14 cellular contexts compared by ENCODE assay signal in the genomic region with DNA sequence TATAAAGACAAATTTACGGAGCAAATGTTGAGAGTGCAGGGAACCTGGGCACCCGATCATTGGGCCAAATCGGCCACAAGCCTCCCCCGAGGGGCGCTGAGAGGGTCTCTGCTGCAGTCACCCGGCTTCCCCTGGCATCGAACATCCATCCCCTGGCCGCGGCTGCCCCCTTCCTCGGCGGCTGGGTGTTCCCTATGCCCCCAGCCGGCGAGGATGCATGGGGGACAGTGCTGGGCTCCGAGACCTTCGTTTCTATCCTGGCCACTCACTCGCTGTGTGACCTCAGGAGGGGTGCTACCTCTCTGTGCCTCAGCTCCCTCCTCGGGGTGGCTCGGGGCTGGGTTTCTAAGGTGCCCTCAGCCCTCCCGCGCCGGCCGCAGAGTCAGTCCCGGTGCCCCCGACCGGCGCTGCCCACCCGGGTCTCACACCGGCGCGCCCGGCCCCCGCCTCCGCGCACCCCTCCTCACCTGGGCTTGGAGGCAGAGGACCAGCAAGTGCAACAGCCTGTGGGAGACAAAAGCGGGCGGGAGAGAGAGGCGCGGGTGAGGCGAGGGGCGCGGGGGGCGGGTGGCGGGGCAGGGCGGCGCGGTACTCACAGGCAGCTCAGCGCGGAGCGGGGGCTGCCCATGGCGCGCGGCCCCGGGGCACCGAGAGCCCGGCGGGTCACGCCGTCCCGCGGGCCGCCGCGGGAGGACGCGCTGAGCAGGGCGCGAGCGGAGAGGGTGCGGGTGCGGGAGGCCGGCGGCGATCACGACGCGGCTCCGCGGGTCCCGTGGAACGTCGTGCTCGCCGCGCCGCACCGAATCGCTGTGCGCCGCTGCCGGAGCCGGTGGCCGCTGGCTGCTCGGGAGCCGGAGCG. TPM values are rescaled to one million over a fixed set of nuclear protein-coding genes. Genes with fewer than 3 reads are reported as not detected.
DNase-seq lines count a peak whose midpoint lies in the region; ATAC-seq, FAIRE-seq and TF ChIP-seq lines count a peak whose summit lies in the region.
"Had no signal": no experiment of that assay in that cellular context is flagged by ENCODE, and none has a peak within 500 bp of the region (broad histone marks: within the 10 kb centered on the region; RNA-seq: fewer than 3 reads in every experiment).

A gene with protein sequence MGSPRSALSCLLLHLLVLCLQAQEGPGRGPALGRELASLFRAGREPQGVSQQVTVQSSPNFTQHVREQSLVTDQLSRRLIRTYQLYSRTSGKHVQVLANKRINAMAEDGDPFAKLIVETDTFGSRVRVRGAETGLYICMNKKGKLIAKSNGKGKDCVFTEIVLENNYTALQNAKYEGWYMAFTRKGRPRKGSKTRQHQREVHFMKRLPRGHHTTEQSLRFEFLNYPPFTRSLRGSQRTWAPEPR (minus strand): TSS at position 842 of the 859 bp plus-strand sequence. CDS start 214 bp downstream, at position 628.

- peaks cover 34% of the 10 kb centered on the region for H3K4me1 Mint-ChIP-seq in activated naive CD4-positive, alpha-beta T cell treated with anti-CD3 and anti-CD28 coated beads for 36 hours (ENCODE audit: low read depth)
- H3K4me1 Mint-ChIP-seq in activated B cell treated with CpG ODN at 0.5 μM for 24 hours: peaks cover 46% of the 10 kb centered on the region

- intact Hi-C loops in activated naive CD4-positive, alpha-beta T cell treated with anti-CD3 and anti-CD28 coated beads for 36 hours (cut with micrococcal nuclease): no loop called here
- intact Hi-C loops in activated B cell treated with CpG ODN at 0.5 μM for 24 hours (cut with micrococcal nuclease): no loop called here
- intact Hi-C loops in kidney (cut with DNase I): loop anchor here (10.0 kb wide), 1 partner anchor 171 kb away; no protein-coding TSS in a partner anchor

- FAIRE-seq in kidney (lab: Jason Lieb, UNC): no peak
- FAIRE-seq: GM18507 had no signal

- TF ChIP-seq CTCF in activated B cell treated with CpG ODN at 0.5 μM for 24 hours (IDR thresholded peaks at IDR 0.05) (no peak), kidney (IDR thresholded peaks at IDR 0.05; ENCODE audit: borderline replicate concordance, extremely low read depth, insufficient read depth) (no peak), suprapubic skin (IDR thresholded peaks at IDR 0.05) (no peak)

- peak within 1 kb of the TSS; percentile 41 for H3K4me3 Mint-ChIP-seq in activated naive CD4-positive, alpha-beta T cell treated with anti-CD3 and anti-CD28 coated beads for 36 hours
- H3K4me3 Mint-ChIP-seq in activated B cell treated with CpG ODN at 0.5 μM for 24 hours: peak within 1 kb of the TSS; percentile 35
- H3K4me3 Mint-ChIP-seq: T-helper 2 cell treated with Interferon-gamma antibody and Interleukin-4, amounts not matched to agents 5 μg/mL and 100 μg/mL, for 36 hours had no signal

- H3K27me3 ChIP-seq in suprapubic skin: peaks cover 91% of the 10 kb centered on the region

- 4% methylated on average over 8 of the region's 95 CpGs for WGBS in suprapubic skin

- TF ChIP-seq POLR2A in suprapubic skin (IDR thresholded peaks at IDR 0.05): no peak

- no peak within 1 kb of the TSS for H3K27ac ChIP-seq in kidney (ENCODE audit: low read depth in 2 of 2, low read length in 2 of 2)
- H3K27ac ChIP-seq in suprapubic skin: no peak within 1 kb of the TSS
- H3K27ac ChIP-seq: C4-2B had no signal

- H3K36me3 ChIP-seq in kidney (ENCODE audit: control insufficient read depth in 1 of 2, insufficient read depth in 2 of 2, low read length in 2 of 2) (no peaks in the 10 kb centered on the region), suprapubic skin (no peaks in the 10 kb centered on the region)

- H3K36me3 Mint-ChIP-seq in activated naive CD4-positive, alpha-beta T cell treated with anti-CD3 and anti-CD28 coated beads for 36 hours (ENCODE audit: low read depth): peaks cover 21% of the 10 kb centered on the region
- no peaks in the 10 kb centered on the region for H3K36me3 Mint-ChIP-seq in activated B cell treated with CpG ODN at 0.5 μM for 24 hours (ENCODE audit: low read depth)

- H3K9ac ChIP-seq in kidney (ENCODE audit: low read length in 2 of 2): no peak within 1 kb of the TSS

- H3K27me3 Mint-ChIP-seq in activated naive CD4-positive, alpha-beta T cell treated with anti-CD3 and anti-CD28 coated beads for 36 hours (ENCODE audit: low read depth): peaks cover 68% of the 10 kb centered on the region
- H3K27me3 Mint-ChIP-seq in activated B cell treated with CpG ODN at 0.5 μM for 24 hours: peaks cover 49% of the 10 kb centered on the region

- H3K9me3 Mint-ChIP-seq in activated naive CD4-positive, alpha-beta T cell treated with anti-CD3 and anti-CD28 coated beads for 36 hours: no peaks in the 10 kb centered on the region
- H3K9me3 Mint-ChIP-seq in activated B cell treated with CpG ODN at 0.5 μM for 24 hours: no peaks in the 10 kb centered on the region
- H3K9me3 Mint-ChIP-seq: T-helper 2 cell treated with Interferon-gamma antibody and Interleukin-4, amounts not matched to agents 5 μg/mL and 100 μg/mL, for 36 hours had no signal

- ATAC-seq in activated B cell treated with CpG ODN at 0.5 μM for 24 hours (ENCODE audit: low read depth): no peak
- no peak for ATAC-seq in activated CD4-positive, CD25-positive, alpha-beta regulatory T cell treated with anti-CD3 and anti-CD28 coated beads, Interleukin-2, amount 50 U/mL, for 24 hours

- POLR2A ChIA-PET in activated B cell treated with CpG ODN at 0.5 μM for 24 hours (lab: Charles Lee): interaction anchor here (1.9 kb wide), 1 partner anchor 8 kb away, joined by 6 read pairs; a partner anchor contains a TSS

- no peak within 1 kb of the TSS for H3K4me3 ChIP-seq in kidney (ENCODE audit: low read length in 2 of 2)
- H3K4me3 ChIP-seq in suprapubic skin: peak within 1 kb of the TSS; percentile 47

- TF ChIP-seq EP300 in suprapubic skin (IDR thresholded peaks at IDR 0.05): no peak

- no peak within 1 kb of the TSS for H3K27ac Mint-ChIP-seq in activated naive CD4-positive, alpha-beta T cell treated with anti-CD3 and anti-CD28 coated beads for 36 hours
- H3K27ac Mint-ChIP-seq in activated B cell treated with CpG ODN at 0.5 μM for 24 hours: no peak within 1 kb of the TSS
- H3K27ac Mint-ChIP-seq: T-helper 2 cell treated with Interferon-gamma antibody and Interleukin-4, amounts not matched to agents 5 μg/mL and 100 μg/mL, for 36 hours had no signal

- no peak for DNase-seq in activated naive CD4-positive, alpha-beta T cell treated with anti-CD3 and anti-CD28 coated beads for 36 hours
- no peak for DNase-seq in activated naive CD4-positive, alpha-beta T cell treated with anti-CD3 and anti-CD28 coated beads, Interleukin-2, amount 50 U/mL, for 16 hours
- no peak for DNase-seq in activated B cell treated with CpG ODN at 0.5 μM for 24 hours
- peak; percentile 66 for DNase-seq in kidney
- peak in 1 of 2 donors; percentile 73 for DNase-seq in suprapubic skin (ENCODE audit: low spot score in 2 of 2)
- no peak for DNase-seq in HCEC 1CT
- no peak for DNase-seq in germinal center (ENCODE audit: low spot score)

- H3K4me1 ChIP-seq in kidney (ENCODE audit: control insufficient read depth in 1 of 2, insufficient read depth in 1 of 2, low read depth in 1 of 2, low read length in 2 of 2) (peaks cover 0 to 14% of the 10 kb centered on the region in 2 donors), suprapubic skin (peaks cover 47% of the 10 kb centered on the region)

- CTCF ChIA-PET in activated naive CD4-positive, alpha-beta T cell treated with anti-CD3 and anti-CD28 coated beads for 36 hours (lab: Charles Lee): interaction anchor here (1.0 to 1.1 kb wide), 2 partner anchors 66 to 173 kb away, joined by 3 to 4 read pairs; no protein-coding TSS in a partner anchor
- CTCF ChIA-PET in activated B cell treated with CpG ODN at 0.5 μM for 24 hours (lab: Charles Lee): no interaction called here

- H3K9me3 ChIP-seq in kidney (ENCODE audit: control insufficient read depth in 1 of 2, low read length in 2 of 2): no peaks in the 10 kb centered on the region
- H3K9me3 ChIP-seq in suprapubic skin: no peaks in the 10 kb centered on the region

RNA-seq across cellular contexts. Expression of the gene that starts here (rescaled TPM):
- total RNA-seq in activated naive CD4-positive, alpha-beta T cell treated with anti-CD3 and anti-CD28 coated beads for 36 hours: not detected
- total RNA-seq in activated B cell treated with CpG ODN at 0.5 μM for 24 hours (not detected in 2 replicates), kidney (not detected), suprapubic skin (not detected)
- not detected for polyA plus RNA-seq in kidney (ENCODE audit: insufficient read depth, low read depth, low replicate concordance)
- total RNA-seq: fibroblast of lung, H4, HT1080 had no signal
- polyA plus RNA-seq: fibroblast of lung had no signal

Comparison
In these comparisons a context has a peak if more than half of its experiments do, and no peak if none do; other contexts are left out.
1. Peak in DNase-seq in kidney; RNA of the gene not detected or under 1 TPM.